ENCODE assay signal across 32 cellular contexts in the genomic region with DNA sequence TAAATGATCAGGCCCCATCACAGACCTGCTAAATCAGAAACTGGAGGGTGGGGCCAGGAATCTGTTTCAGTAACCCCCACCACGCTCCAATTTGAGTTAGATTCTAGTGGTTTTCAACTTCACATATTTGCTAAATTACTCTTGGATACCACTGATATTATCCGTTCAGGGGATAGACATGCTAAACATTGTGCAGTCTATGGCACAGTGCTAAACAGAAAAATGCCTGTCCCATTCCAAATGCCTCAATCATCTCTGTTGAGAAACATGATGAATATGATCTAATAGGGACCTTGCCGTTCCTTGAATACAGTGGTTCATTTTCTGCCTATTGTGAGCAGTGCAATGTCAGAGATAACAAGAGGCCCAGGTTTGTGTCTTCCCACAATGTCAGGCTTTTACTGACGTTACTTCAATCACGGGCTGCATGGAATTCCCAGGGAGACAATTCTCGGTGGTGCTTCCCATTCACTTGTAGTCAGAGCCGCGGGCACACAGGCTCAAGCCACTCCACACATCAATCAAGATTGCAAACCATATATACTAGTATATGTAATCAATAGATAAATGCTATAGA. TPM values are rescaled to one million over a fixed set of nuclear protein-coding genes. Genes with fewer than 3 reads are reported as not detected.
"Had no signal": no experiment of that assay in that cellular context is flagged by ENCODE, and none has a peak within 500 bp of the region (broad histone marks: within the 10 kb centered on the region; RNA-seq: fewer than 3 reads in every experiment).

No MANE protein-coding gene starts in this region.

- H3K4me1 ChIP-seq: gastroesophageal sphincter, pancreas, prostate gland, sigmoid colon, upper lobe of right lung had no signal

- H3K4me3 Mint-ChIP-seq: activated CD4-positive, alpha-beta memory T cell treated with anti-CD3 and anti-CD28 coated beads, Interleukin-2, amount 10 ng/mL, durations not matched to agents 7 days and 5 days; activated CD4-positive, alpha-beta T cell treated with anti-CD3 and anti-CD28 coated beads, Interleukin-2, amount 10 ng/mL, durations not matched to agents 7 days and 5 days; activated naive CD4-positive, alpha-beta T cell treated with anti-CD3 and anti-CD28 coated beads, Interleukin-2, amount 50 U/mL, for 24 hours; activated naive CD8-positive, alpha-beta T cell treated with anti-CD3 and anti-CD28 coated beads, Interleukin-2, amount 50 U/mL, for 24 hours; activated T-cell treated with anti-CD3 and anti-CD28 coated beads, Interleukin-2, amount 50 U/mL, for 24 hours; central memory CD8-positive, alpha-beta T cell; nephron progenitor cell; stimulated activated effector memory CD8-positive, alpha-beta T cell treated with anti-CD3 and anti-CD28 coated beads, Interleukin-12 subunit alpha, Interleukin-12 subunit beta, amount 100 ng/mL, for 72 hours; stimulated activated naive CD8-positive, alpha-beta T cell treated with anti-CD3 and anti-CD28 coated beads, Interleukin-15, amount 100 ng/mL, for 72 hours had no signal

- H3K27ac Mint-ChIP-seq: activated CD4-positive, alpha-beta memory T cell treated with anti-CD3 and anti-CD28 coated beads, Interleukin-2, amount 10 ng/mL, durations not matched to agents 7 days and 5 days; activated CD4-positive, alpha-beta T cell treated with anti-CD3 and anti-CD28 coated beads, Interleukin-2, amount 10 ng/mL, durations not matched to agents 7 days and 5 days; activated naive CD4-positive, alpha-beta T cell treated with anti-CD3 and anti-CD28 coated beads, Interleukin-2, amount 50 U/mL, for 24 hours; activated naive CD8-positive, alpha-beta T cell treated with anti-CD3 and anti-CD28 coated beads, Interleukin-2, amount 50 U/mL, for 24 hours; activated T-cell treated with anti-CD3 and anti-CD28 coated beads, Interleukin-2, amount 50 U/mL, for 24 hours; nephron progenitor cell; stimulated activated effector memory CD8-positive, alpha-beta T cell treated with anti-CD3 and anti-CD28 coated beads, Interleukin-12 subunit alpha, Interleukin-12 subunit beta, amount 100 ng/mL, for 72 hours; stimulated activated naive CD8-positive, alpha-beta T cell treated with anti-CD3 and anti-CD28 coated beads, Interleukin-15, amount 100 ng/mL, for 72 hours had no signal

- H3K4me3 ChIP-seq: gastroesophageal sphincter, pancreas, prostate gland, sigmoid colon, upper lobe of right lung had no signal

- H3K27ac ChIP-seq: gastroesophageal sphincter, pancreas, prostate gland, sigmoid colon, upper lobe of right lung, VCaP had no signal

- ATAC-seq: activated naive CD8-positive, alpha-beta T cell treated with anti-CD3 and anti-CD28 coated beads, Interleukin-2, amount 50 U/mL, for 24 hours; gastroesophageal sphincter; left colon; pancreas; stimulated activated effector memory CD8-positive, alpha-beta T cell treated with anti-CD3 and anti-CD28 coated beads, Interleukin-12 subunit alpha, Interleukin-12 subunit beta, amount 100 ng/mL, for 72 hours; stimulated activated naive CD8-positive, alpha-beta T cell treated with anti-CD3 and anti-CD28 coated beads, Interleukin-15, amount 100 ng/mL, for 72 hours; upper lobe of right lung had no signal

- H3K36me3 ChIP-seq: gastroesophageal sphincter, pancreas, prostate gland, sigmoid colon, upper lobe of right lung had no signal

- H3K27me3 ChIP-seq: pancreas, sigmoid colon, upper lobe of right lung had no signal

- DNase-seq: activated CD4-positive, alpha-beta memory T cell treated with anti-CD3 and anti-CD28 coated beads, Interleukin-2, amount 10 ng/mL, durations not matched to agents 7 days and 5 days; activated CD4-positive, alpha-beta T cell treated with anti-CD3 and anti-CD28 coated beads, Interleukin-2, amount 10 ng/mL, durations not matched to agents 7 days and 5 days; activated CD8-positive, alpha-beta memory T cell treated with anti-CD3 and anti-CD28 coated beads, Interleukin-2, amount 50 U/mL, for 48 hours; activated gamma-delta T cell treated with Interleukin-2 at 50 U/mL for 16 hours; activated naive CD8-positive, alpha-beta T cell treated with anti-CD3 and anti-CD28 coated beads, Interleukin-2, amount 50 U/mL, for 24 hours; activated T-cell treated with anti-CD3 and anti-CD28 coated beads, Interleukin-2, amount 50 U/mL, for 24 hours; aorta; effector memory CD4-positive, alpha-beta T cell; head of caudate nucleus; hippocampal formation; kidney; left colon; mammary epithelial cell; nephron progenitor cell; nucleus accumbens; pancreas; sigmoid colon; small intestine; stimulated activated CD4-positive, alpha-beta T cell treated with anti-CD3 and anti-CD28 coated beads, Interleukin-4, amount 100 ng/mL, for 24 hours; stimulated activated naive CD8-positive, alpha-beta T cell treated with anti-CD3 and anti-CD28 coated beads, Interleukin-15, amount 100 ng/mL, for 72 hours; substantia nigra; upper lobe of right lung had no signal

- H3K36me3 Mint-ChIP-seq: activated naive CD4-positive, alpha-beta T cell treated with anti-CD3 and anti-CD28 coated beads, Interleukin-2, amount 50 U/mL, for 24 hours; stimulated activated effector memory CD8-positive, alpha-beta T cell treated with anti-CD3 and anti-CD28 coated beads, Interleukin-12 subunit alpha, Interleukin-12 subunit beta, amount 100 ng/mL, for 72 hours had no signal

- H3K9me3 Mint-ChIP-seq: activated CD4-positive, alpha-beta memory T cell treated with anti-CD3 and anti-CD28 coated beads, Interleukin-2, amount 10 ng/mL, durations not matched to agents 7 days and 5 days; activated CD4-positive, alpha-beta T cell treated with anti-CD3 and anti-CD28 coated beads, Interleukin-2, amount 10 ng/mL, durations not matched to agents 7 days and 5 days; activated naive CD4-positive, alpha-beta T cell treated with anti-CD3 and anti-CD28 coated beads, Interleukin-2, amount 50 U/mL, for 24 hours; activated naive CD8-positive, alpha-beta T cell treated with anti-CD3 and anti-CD28 coated beads, Interleukin-2, amount 50 U/mL, for 24 hours; activated T-cell treated with anti-CD3 and anti-CD28 coated beads, Interleukin-2, amount 50 U/mL, for 24 hours; nephron progenitor cell; stimulated activated naive CD8-positive, alpha-beta T cell treated with anti-CD3 and anti-CD28 coated beads, Interleukin-15, amount 100 ng/mL, for 72 hours had no signal

- H3K27me3 Mint-ChIP-seq: activated CD4-positive, alpha-beta memory T cell treated with anti-CD3 and anti-CD28 coated beads, Interleukin-2, amount 10 ng/mL, durations not matched to agents 7 days and 5 days; activated CD4-positive, alpha-beta T cell treated with anti-CD3 and anti-CD28 coated beads, Interleukin-2, amount 10 ng/mL, durations not matched to agents 7 days and 5 days; activated naive CD8-positive, alpha-beta T cell treated with anti-CD3 and anti-CD28 coated beads, Interleukin-2, amount 50 U/mL, for 24 hours; central memory CD8-positive, alpha-beta T cell; stimulated activated naive CD8-positive, alpha-beta T cell treated with anti-CD3 and anti-CD28 coated beads, Interleukin-15, amount 100 ng/mL, for 72 hours had no signal

- FAIRE-seq: bronchial epithelial cell, colon, kidney, pancreas, small intestine had no signal

- H3K9me3 ChIP-seq: gastroesophageal sphincter, pancreas, prostate gland, sigmoid colon, upper lobe of right lung had no signal

- H3K4me1 Mint-ChIP-seq: activated CD4-positive, alpha-beta memory T cell treated with anti-CD3 and anti-CD28 coated beads, Interleukin-2, amount 10 ng/mL, durations not matched to agents 7 days and 5 days; activated CD4-positive, alpha-beta T cell treated with anti-CD3 and anti-CD28 coated beads, Interleukin-2, amount 10 ng/mL, durations not matched to agents 7 days and 5 days; activated naive CD4-positive, alpha-beta T cell treated with anti-CD3 and anti-CD28 coated beads, Interleukin-2, amount 50 U/mL, for 24 hours; activated naive CD8-positive, alpha-beta T cell treated with anti-CD3 and anti-CD28 coated beads, Interleukin-2, amount 50 U/mL, for 24 hours; central memory CD8-positive, alpha-beta T cell; nephron progenitor cell; stimulated activated effector memory CD8-positive, alpha-beta T cell treated with anti-CD3 and anti-CD28 coated beads, Interleukin-12 subunit alpha, Interleukin-12 subunit beta, amount 100 ng/mL, for 72 hours; stimulated activated naive CD8-positive, alpha-beta T cell treated with anti-CD3 and anti-CD28 coated beads, Interleukin-15, amount 100 ng/mL, for 72 hours had no signal

RNA-seq across cellular contexts. Expression of a gene that starts 52.7 kb away (rescaled TPM):
- total RNA-seq: activated CD4-positive, alpha-beta memory T cell treated with anti-CD3 and anti-CD28 coated beads, Interleukin-2, amount 10 ng/mL, durations not matched to agents 7 days and 5 days; activated CD4-positive, alpha-beta T cell treated with anti-CD3 and anti-CD28 coated beads, Interleukin-2, amount 10 ng/mL, durations not matched to agents 7 days and 5 days; bronchial epithelial cell; dermis microvascular lymphatic vessel endothelial cell; T-helper 1 cell treated with Interleukin-12 subunit alpha and Interleukin-12 subunit beta and Interleukin-4 antibody, amounts not matched to agents 30 ng/mL and 1 ng/mL, for 36 hours had no signal
- polyA plus RNA-seq: aorta had no signal
